22 cellular contexts compared by ENCODE assay signal in the genomic region with DNA sequence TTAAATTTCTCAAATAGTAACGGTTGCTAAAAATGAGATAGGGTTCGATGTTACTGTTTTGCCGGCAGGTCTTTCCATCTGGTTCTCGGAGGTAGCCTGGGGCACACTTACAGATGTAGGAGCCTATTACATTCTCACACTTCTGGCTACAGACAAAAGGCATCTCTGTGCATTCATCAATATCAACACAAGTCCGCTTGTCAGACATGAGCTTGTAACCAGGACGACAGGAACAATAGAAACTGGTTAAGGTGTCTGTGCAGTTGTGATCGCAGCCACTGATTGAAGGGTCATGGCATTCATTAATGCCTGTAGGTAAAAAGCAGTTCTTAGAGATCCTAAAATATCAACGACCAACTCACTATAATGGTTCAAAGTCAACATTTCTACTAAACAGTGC.
"Had no signal": no experiment of that assay in that cellular context is flagged by ENCODE, and none has a peak within 500 bp of the region (broad histone marks: within the 10 kb centered on the region; RNA-seq: fewer than 3 reads in every experiment).

No MANE protein-coding gene starts in this region.

- H3K27ac ChIP-seq: colonic mucosa, left lung, parathyroid adenoma, stomach, testis, uterus had no signal

- H3K9me3 ChIP-seq: colonic mucosa, left lung, stomach, testis, uterus had no signal

- H3K36me3 ChIP-seq: colonic mucosa, left lung, stomach, uterus had no signal

- H3K4me1 Mint-ChIP-seq: activated CD4-positive, alpha-beta memory T cell treated with anti-CD3 and anti-CD28 coated beads, Interleukin-2, amount 10 ng/mL, durations not matched to agents 7 days and 5 days; activated CD4-positive, alpha-beta T cell treated with anti-CD3 and anti-CD28 coated beads, Interleukin-2, amount 10 ng/mL, durations not matched to agents 24 days and 14 days; activated naive CD8-positive, alpha-beta T cell treated with anti-CD3 and anti-CD28 coated beads, Interleukin-2, amount 10 ng/mL, durations not matched to agents 7 days and 5 days; nephron; stimulated activated memory B cell treated with anti-CD40 and anti-IgM and Interleukin-4, amounts not matched to agents 10 μg/mL and 1 μg/mL and 100 μg/mL, for 72 hours; T-helper 17 cell had no signal

- H3K4me1 ChIP-seq: colonic mucosa, left lung, parathyroid adenoma, stomach, testis, uterus had no signal

- H3K4me3 ChIP-seq: colonic mucosa, left lung, stomach, testis, uterus had no signal

- H3K9me3 Mint-ChIP-seq: activated CD4-positive, alpha-beta memory T cell treated with anti-CD3 and anti-CD28 coated beads, Interleukin-2, amount 10 ng/mL, durations not matched to agents 7 days and 5 days; activated CD4-positive, alpha-beta T cell treated with anti-CD3 and anti-CD28 coated beads, Interleukin-2, amount 10 ng/mL, durations not matched to agents 24 days and 14 days; activated naive CD4-positive, alpha-beta T cell treated with anti-CD3 and anti-CD28 coated beads for 36 hours; activated naive CD8-positive, alpha-beta T cell treated with anti-CD3 and anti-CD28 coated beads, Interleukin-2, amount 10 ng/mL, durations not matched to agents 7 days and 5 days; nephron; stimulated activated memory B cell treated with anti-CD40 and anti-IgM and Interleukin-4, amounts not matched to agents 10 μg/mL and 1 μg/mL and 100 μg/mL, for 72 hours had no signal

- H3K27me3 Mint-ChIP-seq: stimulated activated memory B cell treated with anti-CD40 and anti-IgM and Interleukin-4, amounts not matched to agents 10 μg/mL and 1 μg/mL and 100 μg/mL, for 72 hours had no signal

- H3K9ac ChIP-seq: parathyroid adenoma had no signal

- H3K36me3 Mint-ChIP-seq: activated naive CD8-positive, alpha-beta T cell treated with anti-CD3 and anti-CD28 coated beads, Interleukin-2, amount 10 ng/mL, durations not matched to agents 7 days and 5 days; stimulated activated memory B cell treated with anti-CD40 and anti-IgM and Interleukin-4, amounts not matched to agents 10 μg/mL and 1 μg/mL and 100 μg/mL, for 72 hours had no signal

- H3K27ac Mint-ChIP-seq: activated CD4-positive, alpha-beta memory T cell treated with anti-CD3 and anti-CD28 coated beads, Interleukin-2, amount 10 ng/mL, durations not matched to agents 7 days and 5 days; activated CD4-positive, alpha-beta T cell treated with anti-CD3 and anti-CD28 coated beads, Interleukin-2, amount 10 ng/mL, durations not matched to agents 24 days and 14 days; activated naive CD4-positive, alpha-beta T cell treated with anti-CD3 and anti-CD28 coated beads for 36 hours; activated naive CD8-positive, alpha-beta T cell treated with anti-CD3 and anti-CD28 coated beads, Interleukin-2, amount 10 ng/mL, durations not matched to agents 7 days and 5 days; activated T-cell treated with anti-CD3 and anti-CD28 coated beads, Interleukin-2, amount 50 U/mL, for 72 hours; nephron; stimulated activated memory B cell treated with anti-CD40 and anti-IgM and Interleukin-4, amounts not matched to agents 10 μg/mL and 1 μg/mL and 100 μg/mL, for 72 hours; T-helper 17 cell had no signal

- ATAC-seq: activated T-cell treated with anti-CD3 and anti-CD28 coated beads, Interleukin-2, amount 50 U/mL, for 72 hours; left lung; sciatic nerve; T-helper 17 cell had no signal

- H3K27me3 ChIP-seq: colonic mucosa, left lung, stomach, testis, uterus had no signal

- H3K79me2 ChIP-seq: parathyroid adenoma had no signal

- DNase-seq: activated CD4-positive, alpha-beta memory T cell treated with anti-CD3 and anti-CD28 coated beads, Interleukin-2, amount 10 ng/mL, durations not matched to agents 7 days and 5 days; activated CD4-positive, alpha-beta T cell treated with anti-CD3 and anti-CD28 coated beads, Interleukin-2, amount 10 ng/mL, durations not matched to agents 24 days and 14 days; activated CD4-positive, CD25-positive, alpha-beta regulatory T cell; activated effector memory CD4-positive, alpha-beta T cell treated with Interleukin-2 at 50 U/mL for 16 hours; activated naive CD4-positive, alpha-beta T cell treated with anti-CD3 and anti-CD28 coated beads for 36 hours; activated naive CD8-positive, alpha-beta T cell treated with anti-CD3 and anti-CD28 coated beads, Interleukin-2, amount 10 ng/mL, durations not matched to agents 7 days and 5 days; activated T-cell treated with anti-CD3 and anti-CD28 coated beads, Interleukin-2, amount 50 U/mL, for 72 hours; amniotic stem cell; colonic mucosa; kidney glomerular epithelial cell; left lung; small intestine; stimulated activated CD4-positive, alpha-beta T cell treated with anti-CD3 and anti-CD28 coated beads, Interleukin-2, amount 100 ng/mL, for 24 hours; stomach; T-helper 17 cell; testis; trophoblast cell; uterus had no signal

- H3K4me3 Mint-ChIP-seq: activated CD4-positive, alpha-beta memory T cell treated with anti-CD3 and anti-CD28 coated beads, Interleukin-2, amount 10 ng/mL, durations not matched to agents 7 days and 5 days; activated CD4-positive, alpha-beta T cell treated with anti-CD3 and anti-CD28 coated beads, Interleukin-2, amount 10 ng/mL, durations not matched to agents 24 days and 14 days; activated naive CD4-positive, alpha-beta T cell treated with anti-CD3 and anti-CD28 coated beads for 36 hours; activated naive CD8-positive, alpha-beta T cell treated with anti-CD3 and anti-CD28 coated beads, Interleukin-2, amount 10 ng/mL, durations not matched to agents 7 days and 5 days; activated T-cell treated with anti-CD3 and anti-CD28 coated beads, Interleukin-2, amount 50 U/mL, for 72 hours; nephron; stimulated activated memory B cell treated with anti-CD40 and anti-IgM and Interleukin-4, amounts not matched to agents 10 μg/mL and 1 μg/mL and 100 μg/mL, for 72 hours; T-helper 17 cell had no signal
